2 cellular contexts compared by ENCODE assay signal in genomic region chr12:7161327-7161726, GRCh38.
TF ChIP-seq lines count a peak whose summit lies in the region.

No MANE protein-coding gene starts in this region.

TF ChIP-seq in liver, 16 proteins besides CTCF, POLR2A, EP300 and RAD21:
- TF ChIP-seq HNF4A (conservative IDR thresholded peaks at IDR 0.05) (no peak), TAF1 (conservative IDR thresholded peaks at IDR 0.05) (no peak), FOXA2 (IDR thresholded peaks at IDR 0.05) (no peak), SP1 (IDR thresholded peaks at IDR 0.05) (no peak), ATF3 (IDR thresholded peaks at IDR 0.05) (no peak), EGR1 (IDR thresholded peaks at IDR 0.05; ENCODE audit: low read depth in 2 of 2) (no peak), MAX (IDR thresholded peaks at IDR 0.05) (no peak), JUND (IDR thresholded peaks at IDR 0.05) (no peak)

TF ChIP-seq in HepG2, 621 proteins besides CTCF, POLR2A, EP300 and RAD21:
- TF ChIP-seq RXRB (CRISPR knock-in tag; IDR thresholded peaks at IDR 0.05; ENCODE audit: borderline replicate concordance) (no peak), NRL (CRISPR knock-in tag; IDR thresholded peaks at IDR 0.05; ENCODE audit: borderline replicate concordance) (no peak), FOXA1 (IDR thresholded peaks at IDR 0.05) (no peak), FOXA1 (CRISPR knock-in tag; IDR thresholded peaks at IDR 0.05) (no peak), SAP130 (CRISPR knock-in tag; IDR thresholded peaks at IDR 0.05; ENCODE audit: low read depth) (no peak), ZNF432 (CRISPR knock-in tag; IDR thresholded peaks at IDR 0.05; ENCODE audit: borderline replicate concordance) (no peak), MBNL3 (CRISPR knock-in tag; conservative IDR thresholded peaks at IDR 0.05) (no peak), MLXIP (CRISPR knock-in tag; IDR thresholded peaks at IDR 0.05; ENCODE audit: borderline replicate concordance) (no peak), FOSL1 (CRISPR knock-in tag; IDR thresholded peaks at IDR 0.05; ENCODE audit: borderline replicate concordance) (no peak), FLYWCH1 (CRISPR knock-in tag; IDR thresholded peaks at IDR 0.05) (no peak), TIGD3 (CRISPR knock-in tag; IDR thresholded peaks at IDR 0.05; ENCODE audit: borderline replicate concordance) (no peak), ZNF614 (CRISPR knock-in tag; IDR thresholded peaks at IDR 0.05; ENCODE audit: borderline replicate concordance) (no peak), NFE2 (CRISPR knock-in tag; IDR thresholded peaks at IDR 0.05) (no peak), AHDC1 (CRISPR knock-in tag; IDR thresholded peaks at IDR 0.05; ENCODE audit: borderline replicate concordance) (no peak), ONECUT2 (CRISPR knock-in tag; IDR thresholded peaks at IDR 0.05) (no peak), RFXANK (CRISPR knock-in tag; IDR thresholded peaks at IDR 0.05) (no peak), PPARG (CRISPR knock-in tag; conservative IDR thresholded peaks at IDR 0.05) (no peak), MAX (IDR thresholded peaks at IDR 0.05) (no peak), ZBED4 (CRISPR knock-in tag; IDR thresholded peaks at IDR 0.05; ENCODE audit: borderline replicate concordance) (no peak), ZNF564 (CRISPR knock-in tag; IDR thresholded peaks at IDR 0.05) (no peak)
